8 cellular contexts compared by ENCODE assay signal in genomic region chr2:2613279-2614199, GRCh38.
DNase-seq lines count a peak whose midpoint lies in the region; ATAC-seq, FAIRE-seq and TF ChIP-seq lines count a peak whose summit lies in the region.

No MANE protein-coding gene starts in this region.

- TF ChIP-seq CTCF in colonic mucosa (IDR thresholded peaks at IDR 0.05): no peak

- H3K27me3 ChIP-seq in colonic mucosa: no peaks in the 10 kb centered on the region

- no peaks in the 10 kb centered on the region for H3K4me1 ChIP-seq in colonic mucosa

- DNase-seq in GM18507 (ENCODE audit: extremely low spot score, insufficient read length, low read depth) (peak; percentile 43), NCI-H2107 (lab: John Stamatoyannopoulos, UW) (peak; percentile 67), colonic mucosa (peak; percentile 83), left kidney (ENCODE audit: low read depth, low spot score) (peak; percentile 99), DMS79 (lab: John Stamatoyannopoulos, UW) (no peak)
- DNase-seq in activated CD4-positive, alpha-beta T cell treated with anti-CD3 and anti-CD28 coated beads for 4 hours: peak; percentile 79 to 83
- DNase-seq in stimulated activated CD4-positive, alpha-beta T cell treated with anti-CD3 and anti-CD28 coated beads, Interleukin-1b, Interleukin-23, amount 100 ng/mL, for 24 hours (ENCODE audit: low read depth in 4 of 4, low spot score in 1 of 4): peak; percentile 55 to 81 (median 74)

- peak; percentile 99 for ATAC-seq in HG02884 (IDR thresholded peaks at IDR 0.05; ENCODE audit: unreplicated experiment)

- H3K9me3 ChIP-seq in colonic mucosa: no peaks in the 10 kb centered on the region

- peak; percentile 63 for FAIRE-seq in GM18507 (lab: Jason Lieb, UNC)

- H3K9ac ChIP-seq in colonic mucosa (ENCODE audit: low read depth in 2 of 2, low read length in 2 of 2): no peak overlapping the region

- peak overlapping the region; percentile 26 for H3K4me3 ChIP-seq in colonic mucosa

- H3K36me3 ChIP-seq in colonic mucosa: no peaks in the 10 kb centered on the region

- intact Hi-C loops in colonic mucosa (cut with DNase I): no loop called here

- no peak overlapping the region for H3K27ac ChIP-seq in colonic mucosa
